8 cellular contexts compared by ENCODE assay signal in the genomic region with DNA sequence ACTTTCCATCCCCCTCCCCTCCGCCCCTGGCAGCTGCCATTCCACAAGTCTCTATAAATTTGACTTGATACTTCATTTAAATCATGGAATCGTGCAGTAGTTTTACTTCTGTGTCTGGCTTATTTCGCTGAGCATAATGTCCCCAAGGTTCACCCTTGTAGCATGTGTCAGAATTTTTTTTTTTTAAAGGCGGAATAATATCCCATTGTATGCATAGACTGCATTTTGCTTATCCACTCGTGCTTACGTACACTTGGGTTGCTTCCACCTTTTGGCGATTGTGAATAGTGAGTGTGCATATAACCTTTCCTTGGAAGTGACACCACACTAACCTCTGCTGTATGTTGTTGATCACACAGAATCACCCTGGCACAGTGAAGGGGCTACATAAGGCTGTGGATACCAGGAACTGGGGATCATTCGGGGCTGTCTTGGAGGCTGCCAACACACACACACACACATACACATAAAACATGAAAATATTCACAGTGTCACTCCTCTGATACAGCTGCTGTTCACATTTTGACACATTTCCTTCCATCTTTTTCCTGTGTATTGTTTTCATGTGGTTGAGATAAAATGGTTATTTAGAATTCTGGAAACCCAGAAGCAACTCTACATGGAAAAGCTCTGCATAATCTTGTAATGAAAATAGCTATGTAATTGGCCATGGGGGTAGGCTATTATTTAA.
"Had no signal": no experiment of that assay in that cellular context is flagged by ENCODE, and none has a peak within 500 bp of the region (broad histone marks: within the 10 kb centered on the region; RNA-seq: fewer than 3 reads in every experiment).

No MANE protein-coding gene starts in this region.

- H3K4me3 ChIP-seq: GM12878 had no signal

- DNase-seq: GDM1, GF-D8 had no signal

- FAIRE-seq: G401.6, GM12878, GM12891, GM12892, GM18507, GM19239 had no signal
